ENCODE assay signal across 22 cellular contexts in genomic region chrX:129323115-129323514, GRCh38.
DNase-seq lines count a peak whose midpoint lies in the region; TF ChIP-seq lines count a peak whose summit lies in the region.
"Had no signal": no experiment of that assay in that cellular context is flagged by ENCODE, and none has a peak within 500 bp of the region (broad histone marks: within the 10 kb centered on the region; RNA-seq: fewer than 3 reads in every experiment).

No MANE protein-coding gene starts in this region.

- H3K27me3 ChIP-seq in neutrophil (no peaks in the 10 kb centered on the region), PC-9 (ENCODE audit: insufficient read depth, low read depth) (no peaks in the 10 kb centered on the region)

- H3K4me2 ChIP-seq in PC-9: no peak overlapping the region
- H3K4me2 ChIP-seq: BLaER1 treated with 17β-estradiol and CSF1 and Interleukin-3, amounts not matched to agents 10 nM and 100 nM had no signal

- intact Hi-C loops in activated T-helper 2 cell treated with anti-CD3 and anti-CD28 coated beads, Interferon-gamma antibody, Interleukin-2, Interleukin-4, amounts not matched to agents 10 μg/mL and 5 μg/mL and 100 μg/mL, durations not matched to agents 14 hours and 24 hours and 36 hours (cut with micrococcal nuclease): no loop called here
- intact Hi-C loops in PC-9 (cut with micrococcal nuclease; ENCODE audit: unreplicated experiment): no loop called here

- CTCF ChIA-PET in PC-9 (lab: Charles Lee): no interaction called here

- H3K4me1 Mint-ChIP-seq in activated T-helper 2 cell treated with anti-CD3 and anti-CD28 coated beads, Interferon-gamma antibody, Interleukin-2, Interleukin-4, amounts not matched to agents 10 μg/mL and 5 μg/mL and 100 μg/mL, durations not matched to agents 14 hours and 24 hours and 36 hours (ENCODE audit: low read depth): no peaks in the 10 kb centered on the region
- H3K4me1 Mint-ChIP-seq: CD4-positive, alpha-beta memory T cell had no signal

- H3K4me3 ChIP-seq in neutrophil (ENCODE audit: low read depth in 1 of 2, low read length in 1 of 2) (no peak overlapping the region), PC-9 (no peak overlapping the region)
- H3K4me3 ChIP-seq: BLaER1 treated with 17β-estradiol and CSF1 and Interleukin-3, amounts not matched to agents 10 nM and 100 nM; K562; SK-N-MC had no signal

- H3K9me3 Mint-ChIP-seq in activated T-helper 2 cell treated with anti-CD3 and anti-CD28 coated beads, Interferon-gamma antibody, Interleukin-2, Interleukin-4, amounts not matched to agents 10 μg/mL and 5 μg/mL and 100 μg/mL, durations not matched to agents 14 hours and 24 hours and 36 hours: no peaks in the 10 kb centered on the region

- TF ChIP-seq CTCF in neutrophil (IDR thresholded peaks at IDR 0.05) (no peak), PC-9 (conservative IDR thresholded peaks at IDR 0.05) (no peak)

- DNase-seq in DMS53 (lab: John Stamatoyannopoulos, UW) (peak; percentile 21), DMS53 treated with DMSO at 0.1 percent for 48 hours (lab: John Stamatoyannopoulos, UW; ENCODE audit: unreplicated experiment) (no peak), M059J (ENCODE audit: low read depth) (peak; percentile 5), astrocyte of the hippocampus (ENCODE audit: low read depth, low spot score) (peak; percentile 2), SIG-M5 (lab: John Stamatoyannopoulos, UW) (no peak), PC-9 (no peak)
- no peak for DNase-seq in activated T-helper 2 cell treated with anti-CD3 and anti-CD28 coated beads, Interferon-gamma antibody, Interleukin-2, Interleukin-4, amounts not matched to agents 10 μg/mL and 5 μg/mL and 100 μg/mL, durations not matched to agents 14 hours and 24 hours and 36 hours (ENCODE audit: low spot score)
- DNase-seq: ACHN; Caco-2; CD4-positive, alpha-beta memory T cell; DMS 273 treated with DMSO at 0.1 percent for 48 hours; MV-4-11; NCI-H1694 treated with DMSO at 0.1 percent for 48 hours; NCI-H2081 treated with DMSO at 0.1 percent for 48 hours; NCI-H446 treated with DMSO at 0.1 percent for 48 hours; NCI-H526 treated with DMSO at 0.1 percent for 48 hours; SHP77 had no signal

- no peaks in the 10 kb centered on the region for H3F3A ChIP-seq in PC-9 (ENCODE audit: insufficient read depth, low read depth)

- H2AFZ ChIP-seq in PC-9: no peak overlapping the region

- H3K4me1 ChIP-seq in neutrophil (ENCODE audit: control insufficient read depth in 1 of 2, insufficient read depth in 1 of 2, low read depth in 1 of 2, low read length in 1 of 2): peaks cover 3 to 12% of the 10 kb centered on the region in 2 experiments
- H3K4me1 ChIP-seq in PC-9 (replicated peaks; ENCODE audit: insufficient read depth): no peaks in the 10 kb centered on the region
- H3K4me1 ChIP-seq: Caco-2 had no signal

- POLR2A ChIA-PET in PC-9 (lab: Charles Lee; ENCODE audit: unreplicated experiment): no interaction called here

- H3K27ac ChIP-seq in neutrophil (peak overlapping the region; percentile 49), PC-9 (no peak overlapping the region)
- H3K27ac ChIP-seq: 22Rv1; BLaER1 treated with 17β-estradiol and CSF1 and Interleukin-3, amounts not matched to agents 10 nM and 100 nM; SK-N-MC had no signal

- H3K36me3 ChIP-seq in neutrophil: no peaks in the 10 kb centered on the region
- no peaks in the 10 kb centered on the region for H3K36me3 ChIP-seq in PC-9 (ENCODE audit: low read depth)
- H3K36me3 ChIP-seq: BLaER1 treated with 17β-estradiol and CSF1 and Interleukin-3, amounts not matched to agents 10 nM and 100 nM had no signal

- no peak overlapping the region for H3K4me3 Mint-ChIP-seq in activated T-helper 2 cell treated with anti-CD3 and anti-CD28 coated beads, Interferon-gamma antibody, Interleukin-2, Interleukin-4, amounts not matched to agents 10 μg/mL and 5 μg/mL and 100 μg/mL, durations not matched to agents 14 hours and 24 hours and 36 hours (ENCODE audit: low read depth)
- H3K4me3 Mint-ChIP-seq: CD4-positive, alpha-beta memory T cell had no signal

- H3K9me2 ChIP-seq in PC-9 (ENCODE audit: insufficient read depth): no peaks in the 10 kb centered on the region

- no peaks in the 10 kb centered on the region for H3K27me3 Mint-ChIP-seq in activated T-helper 2 cell treated with anti-CD3 and anti-CD28 coated beads, Interferon-gamma antibody, Interleukin-2, Interleukin-4, amounts not matched to agents 10 μg/mL and 5 μg/mL and 100 μg/mL, durations not matched to agents 14 hours and 24 hours and 36 hours (ENCODE audit: low read depth)
- H3K27me3 Mint-ChIP-seq: CD4-positive, alpha-beta memory T cell had no signal

- no peaks in the 10 kb centered on the region for H4K20me1 ChIP-seq in PC-9 (ENCODE audit: insufficient read depth)
- H4K20me1 ChIP-seq: BLaER1 treated with 17β-estradiol and CSF1 and Interleukin-3, amounts not matched to agents 10 nM and 100 nM had no signal

- H3K79me2 ChIP-seq in PC-9 (ENCODE audit: low read depth): no peaks in the 10 kb centered on the region

- no TSS peak for BruUV-seq in PC-9 (replicated peaks; lab: Mats Ljungman, UMichigan)

- H3K36me3 Mint-ChIP-seq in activated T-helper 2 cell treated with anti-CD3 and anti-CD28 coated beads, Interferon-gamma antibody, Interleukin-2, Interleukin-4, amounts not matched to agents 10 μg/mL and 5 μg/mL and 100 μg/mL, durations not matched to agents 14 hours and 24 hours and 36 hours (ENCODE audit: low read depth): no peaks in the 10 kb centered on the region
- H3K36me3 Mint-ChIP-seq: CD4-positive, alpha-beta memory T cell had no signal

- H3K9me3 ChIP-seq in neutrophil (no peaks in the 10 kb centered on the region), PC-9 (ENCODE audit: insufficient read depth, low read depth) (no peaks in the 10 kb centered on the region)
- H3K9me3 ChIP-seq: BLaER1 treated with 17β-estradiol and CSF1 and Interleukin-3, amounts not matched to agents 10 nM and 100 nM; Caco-2 had no signal

- H3K27ac Mint-ChIP-seq in activated T-helper 2 cell treated with anti-CD3 and anti-CD28 coated beads, Interferon-gamma antibody, Interleukin-2, Interleukin-4, amounts not matched to agents 10 μg/mL and 5 μg/mL and 100 μg/mL, durations not matched to agents 14 hours and 24 hours and 36 hours: no peak overlapping the region
- H3K27ac Mint-ChIP-seq: CD4-positive, alpha-beta memory T cell had no signal

Comparison
In these comparisons a context has a peak if more than half of its experiments do, and no peak if none do; other contexts are left out.
1. DNase-seq: peak in DMS53 (single experiment), M059J (single experiment) and astrocyte of the hippocampus (single experiment); none in DMS53 treated with DMSO at 0.1 percent for 48 hours (single experiment), SIG-M5 (single experiment), activated T-helper 2 cell treated with anti-CD3 and anti-CD28 coated beads, Interferon-gamma antibody, Interleukin-2, Interleukin-4, amounts not matched to agents 10 μg/mL and 5 μg/mL and 100 μg/mL, durations not matched to agents 14 hours and 24 hours and 36 hours (single experiment) and PC-9 (0 of 2).